Comparison of ENCODE assay signal across 8 cellular contexts in genomic region chr17:78708510-78708973, GRCh38.
A peak's percentile ranks its signal among the peaks of the same experiment; 100 is the strongest.
DNase-seq lines count a peak whose midpoint lies in the region; ATAC-seq, FAIRE-seq and TF ChIP-seq lines count a peak whose summit lies in the region.

No MANE protein-coding gene starts in this region.

- peak overlapping the region; percentile 1 for H3K27ac Mint-ChIP-seq in type B pancreatic cell

- TF ChIP-seq CTCF in LNCAP (IDR thresholded peaks at IDR 0.05) (peak; percentile 92), RWPE1 (conservative IDR thresholded peaks at IDR 0.05; ENCODE audit: low read depth) (peak; percentile 96), omental fat pad (IDR thresholded peaks at IDR 0.05) (no peak), type B pancreatic cell (conservative IDR thresholded peaks at IDR 0.05) (peak; percentile 86)

- peak; percentile 75 for ATAC-seq in omental fat pad (ENCODE audit: low FRiP score)

- CTCF ChIA-PET in RWPE1 (lab: Yijun Ruan, JAX) = interaction anchor here (0.5 to 4.7 kb wide), 18 partner anchors 8 to 339 kb away, joined by 3 to 36 read pairs (median 3); partner anchors contain the start of gene PGS1

- DNase-seq in NCI-H2081 (lab: John Stamatoyannopoulos, UW) (peak; percentile 74 to 76), NCI-H2081 treated with DMSO at 0.1 percent for 48 hours (lab: John Stamatoyannopoulos, UW) (no peak), RWPE1 (ENCODE audit: low spot score) (peak; percentile 89), frontal cortex (ENCODE audit: low spot score in 2 of 2) (peak; percentile 56 to 80), omental fat pad (ENCODE audit: low spot score) (no peak), type B pancreatic cell (ENCODE audit: extremely low spot score, unreplicated experiment) (no peak)
- peak in 3 of 4 experiments; percentile 21 to 55 (median 27) for DNase-seq in activated naive CD4-positive, alpha-beta T cell (lab: John Stamatoyannopoulos, UW)

- H3K4me1 Mint-ChIP-seq in type B pancreatic cell (ENCODE audit: unreplicated experiment) = peaks cover 32% of the 10 kb centered on the region

- H3K27ac ChIP-seq in RWPE1 = no peak overlapping the region

- FAIRE-seq in frontal cortex (lab: Jason Lieb, UNC) = no peak

- no peak overlapping the region for H3K4me3 Mint-ChIP-seq in type B pancreatic cell

- no peaks in the 10 kb centered on the region for H3K27me3 Mint-ChIP-seq in type B pancreatic cell

- H3K9me3 Mint-ChIP-seq in type B pancreatic cell = no peaks in the 10 kb centered on the region

- POLR2A ChIA-PET in RWPE1 (lab: Yijun Ruan, JAX; ENCODE audit: low non-redundant PET) = no interaction called here

- H3K36me3 Mint-ChIP-seq in type B pancreatic cell = peaks cover 10% of the 10 kb centered on the region

Comparison
In these comparisons a context has a peak if more than half of its experiments do, and no peak if none do; other contexts are left out.
1. DNase-seq: peak in NCI-H2081 (2 of 2), RWPE1 (single experiment), activated naive CD4-positive, alpha-beta T cell (3 of 4) and frontal cortex (2 of 2); none in NCI-H2081 treated with DMSO at 0.1 percent for 48 hours (single experiment), omental fat pad (single experiment) and type B pancreatic cell (single experiment).
2. CTCF ChIP-seq: peak in LNCAP (single experiment), RWPE1 (single experiment) and type B pancreatic cell (single experiment); none in omental fat pad (0 of 3).